8 cellular contexts compared by ENCODE assay signal in genomic region chr2:60794271-60794863, GRCh38. TPM values are rescaled to one million over a fixed set of nuclear protein-coding genes. Genes with fewer than 3 reads are reported as not detected.
DNase-seq lines count a peak whose midpoint lies in the region; ATAC-seq, FAIRE-seq and TF ChIP-seq lines count a peak whose summit lies in the region.

No MANE protein-coding gene starts in this region.

- H3K27ac ChIP-seq in HepG2 (ENCODE audit: extremely low read length, insufficient read depth, low read length), result no peak overlapping the region

- ATAC-seq in HepG2 (no peak), GM19023 (IDR thresholded peaks at IDR 0.05; ENCODE audit: unreplicated experiment) (no peak), HG02973 (IDR thresholded peaks at IDR 0.05; ENCODE audit: unreplicated experiment) (no peak), GM19324 (IDR thresholded peaks at IDR 0.05; ENCODE audit: low FRiP score, unreplicated experiment) (no peak)

- TF ChIP-seq POLR2A in HepG2 (IDR thresholded peaks at IDR 0.05; ENCODE audit: insufficient read depth in 1 of 2, low read depth in 2 of 2, low read length in 2 of 2), result no peak

- no TSS peak for BruUV-seq in HepG2 (replicated peaks; lab: Mats Ljungman, UMichigan)

- H3K9me3 ChIP-seq in HepG2 (ENCODE audit: low read length), result no peaks in the 10 kb centered on the region

- H3K4me3 ChIP-seq in astrocyte of the cerebellum (ENCODE audit: low read depth, low read length), result no peak overlapping the region
- H3K4me3 ChIP-seq in HepG2 (replicated peaks in 1 of 3; ENCODE audit: insufficient read depth in 1 of 3, low read depth in 2 of 3, low read length in 3 of 3), result no peak overlapping the region

- no peak overlapping the region for H3K4me2 ChIP-seq in HepG2 (ENCODE audit: low read depth, low read length)

- FAIRE-seq in HepG2 (lab: Jason Lieb, UNC), result peak; percentile 12

- peak; percentile 6 for DNase-seq in DMS114 treated with DMSO at 0.1 percent for 48 hours (lab: John Stamatoyannopoulos, UW; ENCODE audit: unreplicated experiment)
- peak; percentile 51 for DNase-seq in KBM-7
- peak; percentile 8 for DNase-seq in astrocyte of the cerebellum (ENCODE audit: low read depth)
- peak; percentile 16 for DNase-seq in HepG2 (ENCODE audit: low spot score)
- no peak for DNase-seq in HK-2 (ENCODE audit: unreplicated experiment)

- H3K79me2 ChIP-seq in HepG2 (ENCODE audit: insufficient read depth, low read length), result no peaks in the 10 kb centered on the region

- no peaks in the 10 kb centered on the region for H3K27me3 ChIP-seq in HepG2 (ENCODE audit: control insufficient read depth in 1 of 2, insufficient read depth in 2 of 2, low read length in 2 of 2)

- H2AFZ ChIP-seq in HepG2 (ENCODE audit: low read length), result no peak overlapping the region

- in situ Hi-C loops in KBM-7 (cut with MboI; ENCODE audit: low pct_unique_long_range_greater_than_20kb, low sequenced_read_pairs) (no loop called here), astrocyte of the cerebellum (cut with HindIII; ENCODE audit: low sequenced_read_pairs) (no loop called here), HepG2 (cut with HindIII; ENCODE audit: extremely low pct_ligation_motif_present, low pct_unique_long_range_greater_than_20kb) (no loop called here)

- no peaks in the 10 kb centered on the region for H4K20me1 ChIP-seq in HepG2 (ENCODE audit: insufficient read depth, low read length)

- CTCF ChIA-PET in HepG2 (lab: Yijun Ruan, JAX; ENCODE audit: low intra/inter-chr PET ratio, low total read pairs), result interaction anchor here (1.8 kb wide), 1 partner anchor 205 kb away, joined by 15 read pairs; no protein-coding TSS in a partner anchor

- no peak overlapping the region for H3K9ac ChIP-seq in HepG2 (ENCODE audit: insufficient read depth, low read depth, low read length)

- no peaks in the 10 kb centered on the region for H3K4me1 ChIP-seq in HepG2 (ENCODE audit: insufficient read depth, low read length)

- TF ChIP-seq EP300 in HepG2 (IDR thresholded peaks at IDR 0.05; ENCODE audit: low read depth in 2 of 2, low read length in 2 of 2) (no peak), HepG2 (CRISPR knock-in tag; IDR thresholded peaks at IDR 0.05; ENCODE audit: borderline replicate concordance) (no peak)

- intact Hi-C loops in HepG2 (cut with micrococcal nuclease; ENCODE audit: unreplicated experiment), result loop anchor here (1.0 to 5.0 kb wide), 2 partner anchors 88 to 205 kb away; partner anchors contain the start of gene REL

- TF ChIP-seq CTCF in astrocyte of the cerebellum (IDR thresholded peaks at IDR 0.05; ENCODE audit: low read depth, low read length, missing control alignments), result peak; percentile 26
- TF ChIP-seq CTCF in HepG2 (CRISPR knock-in tag; IDR thresholded peaks at IDR 0.05), result peak; percentile 55

- peaks cover 6 to 60% of the 10 kb centered on the region in 2 experiments; a peak in 4 of 5 replicates for H3K36me3 ChIP-seq in HepG2 (replicated peaks in 1 of 2; ENCODE audit: control insufficient read depth in 1 of 2, insufficient read depth in 2 of 2, low read length in 2 of 2)

- WGBS in HepG2 (ENCODE audit: low lambda C conversion rate), result 84% methylated on average over 5 of the region's 5 CpGs

- TF ChIP-seq RAD21 in HepG2 (CRISPR knock-in tag; IDR thresholded peaks at IDR 0.05), result no peak

- POLR2A ChIA-PET in HepG2 (lab: Yijun Ruan, JAX), result no interaction called here

TF ChIP-seq in HepG2, 621 proteins besides CTCF, POLR2A, EP300 and RAD21:
- TF ChIP-seq PPARG (CRISPR knock-in tag; conservative IDR thresholded peaks at IDR 0.05) (no peak), KDM4B (CRISPR knock-in tag; IDR thresholded peaks at IDR 0.05) (no peak), STAG1 (CRISPR knock-in tag; IDR thresholded peaks at IDR 0.05) (peak; percentile 76), NFKB2 (CRISPR knock-in tag; IDR thresholded peaks at IDR 0.05; ENCODE audit: borderline replicate concordance) (no peak), NFRKB (IDR thresholded peaks at IDR 0.05) (no peak), KDM5A (IDR thresholded peaks at IDR 0.05; ENCODE audit: borderline replicate concordance, low read length) (peak; percentile 31; the same call in 1 of the 2 replicates), FOXA1 (IDR thresholded peaks at IDR 0.05) (no peak), FOXA1 (CRISPR knock-in tag; IDR thresholded peaks at IDR 0.05) (no peak), ZNF543 (CRISPR knock-in tag; IDR thresholded peaks at IDR 0.05) (no peak), SMC3 (IDR thresholded peaks at IDR 0.05; ENCODE audit: low read length) (peak; percentile 47), POLR2AphosphoS5 (IDR thresholded peaks at IDR 0.05; ENCODE audit: low read depth, low read length) (no peak), ZNF773 (CRISPR knock-in tag; IDR thresholded peaks at IDR 0.05; ENCODE audit: borderline replicate concordance) (no peak), SP5 (CRISPR knock-in tag; IDR thresholded peaks at IDR 0.05; ENCODE audit: borderline replicate concordance, low read depth) (no peak), ZBTB2 (CRISPR knock-in tag; IDR thresholded peaks at IDR 0.05; ENCODE audit: low read depth) (no peak), KMT2B (CRISPR knock-in tag; IDR thresholded peaks at IDR 0.05) (no peak), PHF5A (CRISPR knock-in tag; IDR thresholded peaks at IDR 0.05; ENCODE audit: low read depth, unreplicated experiment) (no peak), ARID3A (IDR thresholded peaks at IDR 0.05; ENCODE audit: low read depth, low read length) (peak; percentile 27; the same call in 1 of the 2 replicates), ZNF12 (CRISPR knock-in tag; IDR thresholded peaks at IDR 0.05) (no peak), ZBTB46 (CRISPR knock-in tag; IDR thresholded peaks at IDR 0.05; ENCODE audit: borderline replicate concordance) (no peak)

RNA-seq across cellular contexts. Expression of gene PAPOLG, which starts 38.3 kb away (rescaled TPM):
- 10.4 and 16.2 TPM in 2 replicates for total RNA-seq in HepG2 (2016; rRNA removed; fragmentation: Illumina TruSeq; extraction: Trizol)
- total RNA-seq in HepG2 (2016; cell fraction: cytosol; rRNA removed; fragmentation: Illumina TruSeq; extraction: Trizol; ENCODE audit: low read depth), result 2.5 and 2.7 TPM in 2 replicates
- 10.8 and 14.7 TPM in 2 replicates for total RNA-seq in HepG2 (2016; cell fraction: insoluble cytoplasmic fraction; rRNA removed; fragmentation: Illumina TruSeq; extraction: Trizol)
- 4.9 TPM in 2 replicates for total RNA-seq in HepG2 (2016; cell fraction: membrane; rRNA removed; fragmentation: Illumina TruSeq; extraction: Trizol)
- total RNA-seq in HepG2 (2016; cell fraction: nucleus; rRNA removed; fragmentation: Illumina TruSeq; extraction: Trizol), result 13.6 and 13.8 TPM in 2 replicates
- polyA plus RNA-seq in HepG2 (2011; rRNA removed), result 7.7 and 10.1 TPM in 2 replicates
- 2.3 and 4.8 TPM in 2 replicates for polyA plus RNA-seq in HepG2 (2011; cell fraction: cytosol; rRNA removed)
- 6.5 and 6.9 TPM in 2 replicates for polyA plus RNA-seq in HepG2 (2011; cell fraction: nucleus; rRNA removed)
- 5.9 and 7.1 TPM in 2 replicates for polyA plus RNA-seq in HepG2 (2012)
- 0.52 TPM in 2 replicates for polyA plus RNA-seq in HepG2 (2016; cell fraction: cytosol; fragmentation: Illumina TruSeq; extraction: Trizol; ENCODE audit: low read depth)
- 9.5 and 10.5 TPM in 2 replicates for polyA plus RNA-seq in HepG2 (2016; cell fraction: insoluble cytoplasmic fraction; fragmentation: Illumina TruSeq; extraction: Trizol; ENCODE audit: low read depth)
- 1.5 and 2.2 TPM in 2 replicates for polyA plus RNA-seq in HepG2 (2016; cell fraction: membrane; fragmentation: Illumina TruSeq; extraction: Trizol; ENCODE audit: low read depth)
- 16.8 and 17.3 TPM in 2 replicates for polyA plus RNA-seq in HepG2 (2016; cell fraction: nucleus; fragmentation: Illumina TruSeq; extraction: Trizol; ENCODE audit: insufficient read depth, low read depth)
- 6.3 and 11.0 TPM in 2 replicates for polyA minus RNA-seq in HepG2 (2011; rRNA and poly(A)+ RNA removed; ENCODE audit: low replicate concordance)
- polyA minus RNA-seq in HepG2 (2011; cell fraction: cytosol; rRNA and poly(A)+ RNA removed), result 9.7 and 11.3 TPM in 2 replicates
- polyA minus RNA-seq in HepG2 (2011; cell fraction: nucleus; rRNA and poly(A)+ RNA removed), result 27.6 and 30.2 TPM in 2 replicates
